In genomic region chr7:2165610-2166594, GRCh38 we compare ENCODE assay signal across 9 cellular contexts.
DNase-seq lines count a peak whose midpoint lies in the region; ATAC-seq lines count a peak whose summit lies in the region.
"Had no signal": no experiment of that assay in that cellular context is flagged by ENCODE, and none has a peak within 500 bp of the region (broad histone marks: within the 10 kb centered on the region; RNA-seq: fewer than 3 reads in every experiment).

No MANE protein-coding gene starts in this region.

- ATAC-seq in GM18499 (IDR thresholded peaks at IDR 0.05; ENCODE audit: insufficient read depth, unreplicated experiment), result peak; percentile 83
- ATAC-seq in GM21515 (IDR thresholded peaks at IDR 0.05; ENCODE audit: unreplicated experiment), result peak; percentile 88
- ATAC-seq in HG03439 (IDR thresholded peaks at IDR 0.05; ENCODE audit: unreplicated experiment), result peak; percentile 77
- ATAC-seq: esophagus mucosa had no signal

- peak; percentile 3 for DNase-seq in iPS-NIHi11 (ENCODE audit: low spot score)
- no peak for DNase-seq in activated CD4-positive, alpha-beta T cell treated with anti-CD3 and anti-CD28 coated beads, Interleukin-2, amount 50 U/mL, for 4 hours
- DNase-seq in NCI-H1048 (lab: John Stamatoyannopoulos, UW), result no peak
- no peak for DNase-seq in NCI-H1417 (lab: John Stamatoyannopoulos, UW)
- DNase-seq in T1000 (lab: John Stamatoyannopoulos, UW), result no peak
